Comparison of ENCODE assay signal across 1 cellular context in the genomic region with DNA sequence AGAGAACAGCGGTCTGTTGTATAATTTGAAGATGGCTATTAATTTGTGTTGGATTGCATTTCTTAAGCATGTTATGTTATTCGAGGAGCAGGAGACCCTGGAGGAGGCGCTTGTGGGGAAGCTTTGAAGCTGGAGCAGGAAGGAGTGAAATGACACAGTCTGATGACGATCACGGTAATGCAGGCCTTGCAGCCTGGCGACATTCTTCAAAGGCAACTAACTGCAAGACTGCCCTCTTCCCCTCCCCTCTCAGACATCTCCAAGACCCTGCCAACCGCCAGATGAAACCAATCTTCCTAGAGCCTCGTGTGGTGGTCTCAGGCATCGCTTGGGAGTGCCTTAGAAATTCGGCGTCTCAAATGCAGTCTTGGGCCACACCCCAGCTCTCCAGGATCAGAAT.
TF ChIP-seq lines count a peak whose summit lies in the region.

No MANE protein-coding gene starts in this region.

TF ChIP-seq in GM12878, 131 proteins besides CTCF, POLR2A, EP300 and RAD21 (continued from another document):
- TF ChIP-seq, protein P1, sequence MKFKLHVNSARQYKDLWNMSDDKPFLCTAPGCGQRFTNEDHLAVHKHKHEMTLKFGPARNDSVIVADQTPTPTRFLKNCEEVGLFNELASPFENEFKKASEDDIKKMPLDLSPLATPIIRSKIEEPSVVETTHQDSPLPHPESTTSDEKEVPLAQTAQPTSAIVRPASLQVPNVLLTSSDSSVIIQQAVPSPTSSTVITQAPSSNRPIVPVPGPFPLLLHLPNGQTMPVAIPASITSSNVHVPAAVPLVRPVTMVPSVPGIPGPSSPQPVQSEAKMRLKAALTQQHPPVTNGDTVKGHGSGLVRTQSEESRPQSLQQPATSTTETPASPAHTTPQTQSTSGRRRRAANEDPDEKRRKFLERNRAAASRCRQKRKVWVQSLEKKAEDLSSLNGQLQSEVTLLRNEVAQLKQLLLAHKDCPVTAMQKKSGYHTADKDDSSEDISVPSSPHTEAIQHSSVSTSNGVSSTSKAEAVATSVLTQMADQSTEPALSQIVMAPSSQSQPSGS (IDR thresholded peaks at IDR 0.05; ENCODE audit: low read length) = no peak
- TF ChIP-seq, protein P2, sequence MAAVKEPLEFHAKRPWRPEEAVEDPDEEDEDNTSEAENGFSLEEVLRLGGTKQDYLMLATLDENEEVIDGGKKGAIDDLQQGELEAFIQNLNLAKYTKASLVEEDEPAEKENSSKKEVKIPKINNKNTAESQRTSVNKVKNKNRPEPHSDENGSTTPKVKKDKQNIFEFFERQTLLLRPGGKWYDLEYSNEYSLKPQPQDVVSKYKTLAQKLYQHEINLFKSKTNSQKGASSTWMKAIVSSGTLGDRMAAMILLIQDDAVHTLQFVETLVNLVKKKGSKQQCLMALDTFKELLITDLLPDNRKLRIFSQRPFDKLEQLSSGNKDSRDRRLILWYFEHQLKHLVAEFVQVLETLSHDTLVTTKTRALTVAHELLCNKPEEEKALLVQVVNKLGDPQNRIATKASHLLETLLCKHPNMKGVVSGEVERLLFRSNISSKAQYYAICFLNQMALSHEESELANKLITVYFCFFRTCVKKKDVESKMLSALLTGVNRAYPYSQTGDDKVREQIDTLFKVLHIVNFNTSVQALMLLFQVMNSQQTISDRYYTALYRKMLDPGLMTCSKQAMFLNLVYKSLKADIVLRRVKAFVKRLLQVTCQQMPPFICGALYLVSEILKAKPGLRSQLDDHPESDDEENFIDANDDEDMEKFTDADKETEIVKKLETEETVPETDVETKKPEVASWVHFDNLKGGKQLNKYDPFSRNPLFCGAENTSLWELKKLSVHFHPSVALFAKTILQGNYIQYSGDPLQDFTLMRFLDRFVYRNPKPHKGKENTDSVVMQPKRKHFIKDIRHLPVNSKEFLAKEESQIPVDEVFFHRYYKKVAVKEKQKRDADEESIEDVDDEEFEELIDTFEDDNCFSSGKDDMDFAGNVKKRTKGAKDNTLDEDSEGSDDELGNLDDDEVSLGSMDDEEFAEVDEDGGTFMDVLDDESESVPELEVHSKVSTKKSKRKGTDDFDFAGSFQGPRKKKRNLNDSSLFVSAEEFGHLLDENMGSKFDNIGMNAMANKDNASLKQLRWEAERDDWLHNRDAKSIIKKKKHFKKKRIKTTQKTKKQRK (IDR thresholded peaks at IDR 0.05; ENCODE audit: low read depth, low read length) = no peak
- TF ChIP-seq RB1 (IDR thresholded peaks at IDR 0.05; ENCODE audit: borderline replicate concordance) = no peak
- no peak for TF ChIP-seq HDGF (IDR thresholded peaks at IDR 0.05)
- TF ChIP-seq, protein P3, sequence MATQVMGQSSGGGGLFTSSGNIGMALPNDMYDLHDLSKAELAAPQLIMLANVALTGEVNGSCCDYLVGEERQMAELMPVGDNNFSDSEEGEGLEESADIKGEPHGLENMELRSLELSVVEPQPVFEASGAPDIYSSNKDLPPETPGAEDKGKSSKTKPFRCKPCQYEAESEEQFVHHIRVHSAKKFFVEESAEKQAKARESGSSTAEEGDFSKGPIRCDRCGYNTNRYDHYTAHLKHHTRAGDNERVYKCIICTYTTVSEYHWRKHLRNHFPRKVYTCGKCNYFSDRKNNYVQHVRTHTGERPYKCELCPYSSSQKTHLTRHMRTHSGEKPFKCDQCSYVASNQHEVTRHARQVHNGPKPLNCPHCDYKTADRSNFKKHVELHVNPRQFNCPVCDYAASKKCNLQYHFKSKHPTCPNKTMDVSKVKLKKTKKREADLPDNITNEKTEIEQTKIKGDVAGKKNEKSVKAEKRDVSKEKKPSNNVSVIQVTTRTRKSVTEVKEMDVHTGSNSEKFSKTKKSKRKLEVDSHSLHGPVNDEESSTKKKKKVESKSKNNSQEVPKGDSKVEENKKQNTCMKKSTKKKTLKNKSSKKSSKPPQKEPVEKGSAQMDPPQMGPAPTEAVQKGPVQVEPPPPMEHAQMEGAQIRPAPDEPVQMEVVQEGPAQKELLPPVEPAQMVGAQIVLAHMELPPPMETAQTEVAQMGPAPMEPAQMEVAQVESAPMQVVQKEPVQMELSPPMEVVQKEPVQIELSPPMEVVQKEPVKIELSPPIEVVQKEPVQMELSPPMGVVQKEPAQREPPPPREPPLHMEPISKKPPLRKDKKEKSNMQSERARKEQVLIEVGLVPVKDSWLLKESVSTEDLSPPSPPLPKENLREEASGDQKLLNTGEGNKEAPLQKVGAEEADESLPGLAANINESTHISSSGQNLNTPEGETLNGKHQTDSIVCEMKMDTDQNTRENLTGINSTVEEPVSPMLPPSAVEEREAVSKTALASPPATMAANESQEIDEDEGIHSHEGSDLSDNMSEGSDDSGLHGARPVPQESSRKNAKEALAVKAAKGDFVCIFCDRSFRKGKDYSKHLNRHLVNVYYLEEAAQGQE (IDR thresholded peaks at IDR 0.05; ENCODE audit: low read depth, low read length) = no peak
- no peak for TF ChIP-seq IRF4 (IDR thresholded peaks at IDR 0.05; ENCODE audit: low read depth, low read length)
- no peak for TF ChIP-seq CBX3 (IDR thresholded peaks at IDR 0.05; ENCODE audit: borderline replicate concordance, low read depth)
- no peak for TF ChIP-seq SPI1 (IDR thresholded peaks at IDR 0.05; ENCODE audit: borderline replicate concordance, insufficient read depth, low read depth, low read length)
- TF ChIP-seq KDM1A (IDR thresholded peaks at IDR 0.05; ENCODE audit: borderline replicate concordance) = no peak
- TF ChIP-seq MTA3 (IDR thresholded peaks at IDR 0.05; ENCODE audit: borderline replicate concordance, low read length) = no peak
- TF ChIP-seq, protein P4, sequence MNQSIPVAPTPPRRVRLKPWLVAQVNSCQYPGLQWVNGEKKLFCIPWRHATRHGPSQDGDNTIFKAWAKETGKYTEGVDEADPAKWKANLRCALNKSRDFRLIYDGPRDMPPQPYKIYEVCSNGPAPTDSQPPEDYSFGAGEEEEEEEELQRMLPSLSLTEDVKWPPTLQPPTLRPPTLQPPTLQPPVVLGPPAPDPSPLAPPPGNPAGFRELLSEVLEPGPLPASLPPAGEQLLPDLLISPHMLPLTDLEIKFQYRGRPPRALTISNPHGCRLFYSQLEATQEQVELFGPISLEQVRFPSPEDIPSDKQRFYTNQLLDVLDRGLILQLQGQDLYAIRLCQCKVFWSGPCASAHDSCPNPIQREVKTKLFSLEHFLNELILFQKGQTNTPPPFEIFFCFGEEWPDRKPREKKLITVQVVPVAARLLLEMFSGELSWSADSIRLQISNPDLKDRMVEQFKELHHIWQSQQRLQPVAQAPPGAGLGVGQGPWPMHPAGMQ (IDR thresholded peaks at IDR 0.05; ENCODE audit: borderline replicate concordance) = no peak
- TF ChIP-seq STAT1 (conservative IDR thresholded peaks at IDR 0.05) = no peak
- no peak for TF ChIP-seq TCF3 (IDR thresholded peaks at IDR 0.05; ENCODE audit: borderline replicate concordance, insufficient read depth, low read depth, low read length)
TF ChIP-seq in GM12878: peak in this region for 0.
